Comparison of ENCODE assay signal across 33 cellular contexts in genomic region chr17:9209347-9209746, GRCh38.
"Had no signal": no experiment of that assay in that cellular context is flagged by ENCODE, and none has a peak within 500 bp of the region (broad histone marks: within the 10 kb centered on the region; RNA-seq: fewer than 3 reads in every experiment).

No MANE protein-coding gene starts in this region.

- H3K27me3 Mint-ChIP-seq: activated B cell treated with CpG ODN at 0.5 μM for 24 hours; activated naive CD4-positive, alpha-beta T cell treated with anti-CD3 and anti-CD28 coated beads, Interleukin-2, amount 50 U/mL, for 24 hours had no signal

- H3K27me3 ChIP-seq: ascending aorta, MG63, Peyer's patch had no signal

- H3K4me1 Mint-ChIP-seq: activated naive CD4-positive, alpha-beta T cell treated with anti-CD3 and anti-CD28 coated beads, Interleukin-2, amount 50 U/mL, for 24 hours had no signal

- H3K4me3 ChIP-seq: ascending aorta, cardiac muscle cell, MG63, Peyer's patch had no signal

- ATAC-seq: PC-3 had no signal

- H3K9me3 Mint-ChIP-seq: activated B cell treated with CpG ODN at 0.5 μM for 24 hours; activated CD4-positive, alpha-beta memory T cell treated with anti-CD3 and anti-CD28 coated beads for 36 hours; activated naive CD4-positive, alpha-beta T cell treated with anti-CD3 and anti-CD28 coated beads, Interleukin-2, amount 50 U/mL, for 24 hours had no signal

- H3K36me3 Mint-ChIP-seq: activated CD4-positive, alpha-beta memory T cell treated with anti-CD3 and anti-CD28 coated beads for 36 hours; activated naive CD4-positive, alpha-beta T cell treated with anti-CD3 and anti-CD28 coated beads, Interleukin-2, amount 50 U/mL, for 24 hours; activated naive CD8-positive, alpha-beta T cell treated with anti-CD3 and anti-CD28 coated beads, Interleukin-2, amount 10 ng/mL, durations not matched to agents 7 days and 5 days had no signal

- H3K36me3 ChIP-seq: ascending aorta, cardiac muscle cell, MG63, Peyer's patch had no signal

- DNase-seq: activated B cell treated with CpG ODN at 0.5 μM for 24 hours; activated CD4-positive, alpha-beta memory T cell treated with anti-CD3 and anti-CD28 coated beads for 36 hours; activated CD4-positive, alpha-beta T cell treated with anti-CD3 and anti-CD28 coated beads for 4 hours; activated CD4-positive, alpha-beta T cell treated with anti-CD3 and anti-CD28 coated beads, Interleukin-2, amount 50 U/mL, for 1 hour; activated CD4-positive, CD25-positive, alpha-beta regulatory T cell treated with anti-CD3 and anti-CD28 coated beads, Interleukin-2, amount 50 U/mL, for 72 hours; activated CD8-positive, alpha-beta memory T cell treated with anti-CD3 and anti-CD28 coated beads, Interleukin-2, amount 50 U/mL, for 48 hours; activated effector memory CD4-positive, alpha-beta T cell treated with Interleukin-2 at 50 U/mL for 16 hours; activated naive CD8-positive, alpha-beta T cell treated with anti-CD3 and anti-CD28 coated beads, Interleukin-2, amount 10 ng/mL, durations not matched to agents 7 days and 5 days; activated T-cell treated with anti-CD3 and anti-CD28 coated beads, Interleukin-2, amount 50 U/mL, for 48 hours; amygdala; Kasumi-1; KG1; MG63; NCI-H1048; NCI-H1105 treated with DMSO at 0.1 percent for 48 hours; NCI-H1436 treated with DMSO at 0.1 percent for 48 hours; NCI-H1694 treated with DMSO at 0.1 percent for 48 hours; NCI-H2029; NCI-H345; NCI-H524 treated with DMSO at 0.1 percent for 48 hours; NK-92 treated with Interleukin-12 subunit alpha and Interleukin-12 subunit beta, amount 100 ng/mL, for 24 hours; PC-3; Right ventricle myocardium superior; RPMI8226; SW 1271; T-helper 1 cell; T-helper 2 cell; T-helper 9 cell had no signal

- H3K9me3 ChIP-seq: ascending aorta, MG63, Peyer's patch had no signal

- H3K27ac ChIP-seq: ascending aorta, cardiac muscle cell, Peyer's patch, VCaP had no signal

- H3K4me3 Mint-ChIP-seq: activated B cell treated with CpG ODN at 0.5 μM for 24 hours; activated CD4-positive, alpha-beta memory T cell treated with anti-CD3 and anti-CD28 coated beads for 36 hours; activated naive CD4-positive, alpha-beta T cell treated with anti-CD3 and anti-CD28 coated beads, Interleukin-2, amount 50 U/mL, for 24 hours; activated naive CD8-positive, alpha-beta T cell treated with anti-CD3 and anti-CD28 coated beads, Interleukin-2, amount 10 ng/mL, durations not matched to agents 7 days and 5 days had no signal

- H3K27ac Mint-ChIP-seq: activated B cell treated with CpG ODN at 0.5 μM for 24 hours; activated CD4-positive, alpha-beta memory T cell treated with anti-CD3 and anti-CD28 coated beads for 36 hours; activated naive CD4-positive, alpha-beta T cell treated with anti-CD3 and anti-CD28 coated beads, Interleukin-2, amount 50 U/mL, for 24 hours; activated naive CD8-positive, alpha-beta T cell treated with anti-CD3 and anti-CD28 coated beads, Interleukin-2, amount 10 ng/mL, durations not matched to agents 7 days and 5 days had no signal
